Comparison of ENCODE assay signal across 21 cellular contexts in genomic region chr2:174796319-174796771, GRCh38. TPM values are rescaled to one million over a fixed set of nuclear protein-coding genes. Genes with fewer than 3 reads are reported as not detected.
DNase-seq lines count a peak whose midpoint lies in the region; ATAC-seq and TF ChIP-seq lines count a peak whose summit lies in the region.
"Had no signal": no experiment of that assay in that cellular context is flagged by ENCODE, and none has a peak within 500 bp of the region (broad histone marks: within the 10 kb centered on the region; RNA-seq: fewer than 3 reads in every experiment).

No MANE protein-coding gene starts in this region.

- no peaks in the 10 kb centered on the region for H3K36me3 ChIP-seq in iPS-15b (ENCODE audit: control insufficient read depth, insufficient read depth, low read length)
- H3K36me3 ChIP-seq in prostate gland, result no peaks in the 10 kb centered on the region
- H3K36me3 ChIP-seq: right lobe of liver had no signal

- no peak for TF ChIP-seq POLR2A in prostate gland (IDR thresholded peaks at IDR 0.05)

- intact Hi-C loops in prostate gland (cut with DNase I), result no loop called here

- no peak overlapping the region for H3K27ac ChIP-seq in substantia nigra (ENCODE audit: low read depth, low read length, poor library complexity, severe bottlenecking)
- no peak overlapping the region for H3K27ac ChIP-seq in prostate gland
- H3K27ac ChIP-seq: C4-2B, hepatocyte, right lobe of liver, SJCRH30, tibial nerve had no signal

- peaks cover 29% of the 10 kb centered on the region for H3K4me1 Mint-ChIP-seq in activated T-cell treated with anti-CD3 and anti-CD28 coated beads, Interleukin-2, amount 50 U/mL, for 24 hours (ENCODE audit: low read depth)
- peaks cover 4% of the 10 kb centered on the region for H3K4me1 Mint-ChIP-seq in T-helper 17 cell
- H3K4me1 Mint-ChIP-seq in stimulated activated naive CD8-positive, alpha-beta T cell treated with anti-CD3 and anti-CD28 coated beads, Interleukin-15, Interleukin-2, amounts not matched to agents 100 ng/mL and 50 ng/mL, for 24 hours (ENCODE audit: low read depth), result peaks cover 37% of the 10 kb centered on the region
- H3K4me1 Mint-ChIP-seq: stimulated activated memory B cell treated with anti-CD40 and anti-IgM and Interleukin-4, amounts not matched to agents 10 μg/mL and 1 μg/mL and 100 μg/mL, for 72 hours had no signal

- ATAC-seq in T-helper 17 cell, result no peak
- ATAC-seq: right lobe of liver; stimulated activated memory B cell treated with anti-CD40 and anti-IgM and Interleukin-4, amounts not matched to agents 10 μg/mL and 1 μg/mL and 100 μg/mL, for 72 hours had no signal

- TF ChIP-seq CTCF in prostate gland (IDR thresholded peaks at IDR 0.05), result no peak

- H3K27ac Mint-ChIP-seq in activated T-cell treated with anti-CD3 and anti-CD28 coated beads, Interleukin-2, amount 50 U/mL, for 24 hours, result peak overlapping the region; percentile 89
- H3K27ac Mint-ChIP-seq in T-helper 17 cell, result peak overlapping the region; percentile 63
- H3K27ac Mint-ChIP-seq in stimulated activated naive CD8-positive, alpha-beta T cell treated with anti-CD3 and anti-CD28 coated beads, Interleukin-15, Interleukin-2, amounts not matched to agents 100 ng/mL and 50 ng/mL, for 24 hours, result peak overlapping the region; percentile 99
- H3K27ac Mint-ChIP-seq: stimulated activated memory B cell treated with anti-CD40 and anti-IgM and Interleukin-4, amounts not matched to agents 10 μg/mL and 1 μg/mL and 100 μg/mL, for 72 hours; T-helper 2 cell treated with Interferon-gamma antibody and Interleukin-4, amounts not matched to agents 5 μg/mL and 100 μg/mL, for 36 hours had no signal

- no peaks in the 10 kb centered on the region for H3K27me3 ChIP-seq in iPS-15b (ENCODE audit: control insufficient read depth, insufficient read depth, low read length)
- no peaks in the 10 kb centered on the region for H3K27me3 ChIP-seq in prostate gland (replicated peaks; ENCODE audit: insufficient read depth)
- H3K27me3 ChIP-seq: hepatocyte, right lobe of liver, SJCRH30, tibial nerve had no signal

- H3K4me1 ChIP-seq in iPS-15b (ENCODE audit: control insufficient read depth, insufficient read depth, low read length), result peaks cover 26% of the 10 kb centered on the region
- H3K4me1 ChIP-seq in prostate gland (replicated peaks), result no peaks in the 10 kb centered on the region
- H3K4me1 ChIP-seq: right lobe of liver, SJCRH30, tibial nerve had no signal

- H3K4me3 ChIP-seq in iPS-15b (ENCODE audit: low read depth, low read length), result peak overlapping the region; percentile 16
- H3K4me3 ChIP-seq in prostate gland, result no peak overlapping the region
- H3K4me3 ChIP-seq: hepatocyte, right lobe of liver, SJCRH30, tibial nerve had no signal

- H3K9ac ChIP-seq in iPS-15b (ENCODE audit: low read depth, low read length), result no peak overlapping the region

- no peaks in the 10 kb centered on the region for H3K36me3 Mint-ChIP-seq in activated T-cell treated with anti-CD3 and anti-CD28 coated beads, Interleukin-2, amount 50 U/mL, for 24 hours (ENCODE audit: low read depth)
- H3K36me3 Mint-ChIP-seq in T-helper 17 cell (ENCODE audit: low read depth), result no peaks in the 10 kb centered on the region
- H3K36me3 Mint-ChIP-seq in stimulated activated naive CD8-positive, alpha-beta T cell treated with anti-CD3 and anti-CD28 coated beads, Interleukin-15, Interleukin-2, amounts not matched to agents 100 ng/mL and 50 ng/mL, for 24 hours (ENCODE audit: low read depth), result no peaks in the 10 kb centered on the region
- H3K36me3 Mint-ChIP-seq: stimulated activated memory B cell treated with anti-CD40 and anti-IgM and Interleukin-4, amounts not matched to agents 10 μg/mL and 1 μg/mL and 100 μg/mL, for 72 hours had no signal

- H3K4me3 Mint-ChIP-seq in activated T-cell treated with anti-CD3 and anti-CD28 coated beads, Interleukin-2, amount 50 U/mL, for 24 hours, result no peak overlapping the region
- H3K4me3 Mint-ChIP-seq in T-helper 17 cell, result no peak overlapping the region
- H3K4me3 Mint-ChIP-seq in stimulated activated naive CD8-positive, alpha-beta T cell treated with anti-CD3 and anti-CD28 coated beads, Interleukin-15, Interleukin-2, amounts not matched to agents 100 ng/mL and 50 ng/mL, for 24 hours, result peak overlapping the region; percentile 68
- H3K4me3 Mint-ChIP-seq: stimulated activated memory B cell treated with anti-CD40 and anti-IgM and Interleukin-4, amounts not matched to agents 10 μg/mL and 1 μg/mL and 100 μg/mL, for 72 hours; T-helper 2 cell treated with Interferon-gamma antibody and Interleukin-4, amounts not matched to agents 5 μg/mL and 100 μg/mL, for 36 hours had no signal

- H3K9me3 ChIP-seq in T-helper 17 cell (ENCODE audit: control insufficient read depth, low read length, poor library complexity, severe bottlenecking) (no peaks in the 10 kb centered on the region), iPS-15b (ENCODE audit: control insufficient read depth, insufficient read depth, low read length) (no peaks in the 10 kb centered on the region), prostate gland (no peaks in the 10 kb centered on the region)
- H3K9me3 ChIP-seq: right lobe of liver, SJCRH30, tibial nerve had no signal

- H3K9me3 Mint-ChIP-seq in activated T-cell treated with anti-CD3 and anti-CD28 coated beads, Interleukin-2, amount 50 U/mL, for 24 hours, result no peaks in the 10 kb centered on the region
- H3K9me3 Mint-ChIP-seq in stimulated activated naive CD8-positive, alpha-beta T cell treated with anti-CD3 and anti-CD28 coated beads, Interleukin-15, Interleukin-2, amounts not matched to agents 100 ng/mL and 50 ng/mL, for 24 hours, result no peaks in the 10 kb centered on the region
- H3K9me3 Mint-ChIP-seq: stimulated activated memory B cell treated with anti-CD40 and anti-IgM and Interleukin-4, amounts not matched to agents 10 μg/mL and 1 μg/mL and 100 μg/mL, for 72 hours; T-helper 2 cell treated with Interferon-gamma antibody and Interleukin-4, amounts not matched to agents 5 μg/mL and 100 μg/mL, for 36 hours had no signal

- no peaks in the 10 kb centered on the region for H3K27me3 Mint-ChIP-seq in activated T-cell treated with anti-CD3 and anti-CD28 coated beads, Interleukin-2, amount 50 U/mL, for 24 hours
- peaks cover 5% of the 10 kb centered on the region for H3K27me3 Mint-ChIP-seq in T-helper 17 cell
- H3K27me3 Mint-ChIP-seq in stimulated activated naive CD8-positive, alpha-beta T cell treated with anti-CD3 and anti-CD28 coated beads, Interleukin-15, Interleukin-2, amounts not matched to agents 100 ng/mL and 50 ng/mL, for 24 hours, result no peaks in the 10 kb centered on the region

- no peak for DNase-seq in activated T-cell treated with anti-CD3 and anti-CD28 coated beads, Interleukin-2, amount 50 U/mL, for 24 hours
- DNase-seq in activated T-cell treated with anti-CD3 and anti-CD28 coated beads, Interleukin-2, amount 50 U/mL, for 1 hour, result no peak
- DNase-seq in T-helper 17 cell (no peak), substantia nigra (lab: John Stamatoyannopoulos, UW) (no peak), prostate gland (ENCODE audit: low spot score) (no peak)
- DNase-seq in stimulated activated CD4-positive, alpha-beta T cell treated with anti-CD3 and anti-CD28 coated beads, Interleukin-15, amount 100 ng/mL, for 24 hours, result no peak
- DNase-seq: ACHN, activated gamma-delta T cell treated with Interleukin-2 at 50 U/mL for 16 hours, GDM1, NCI-H1092 treated with DMSO at 0.1 percent for 48 hours, NCI-H2081, right lobe of liver had no signal

RNA-seq across cellular contexts. Expression of gene CHRNA1, which starts 32.1 kb away (rescaled TPM):
- total RNA-seq in T-helper 17 cell, result under 1 TPM; 0.63 to 0.94 TPM
- 1 to 10 TPM in 1 of 2 donors, not detected in 1; 4.0 TPM for total RNA-seq in prostate gland
- total RNA-seq: osteoblast, tibial nerve had no signal
